In the genomic region with DNA sequence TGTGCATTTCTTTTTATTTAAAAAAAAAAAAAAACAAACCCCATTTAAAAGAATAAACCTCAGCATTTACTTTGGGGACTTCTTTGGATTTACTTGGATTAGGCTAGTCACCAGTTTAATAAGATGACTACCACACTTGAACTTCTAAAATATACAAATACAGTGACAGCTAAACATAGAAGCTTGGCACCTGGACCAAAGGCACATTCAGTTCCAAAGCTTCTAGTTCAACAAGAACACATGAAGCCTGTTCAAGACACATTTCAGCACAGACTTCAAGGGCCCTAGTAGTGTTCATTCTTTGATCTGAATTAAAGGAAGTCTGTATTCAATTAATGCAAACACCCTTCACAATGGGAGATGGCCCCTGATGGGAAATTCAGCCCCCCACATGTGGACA, we compare ENCODE assay signal across 18 cellular contexts. TPM values are rescaled to one million over a fixed set of nuclear protein-coding genes. Genes with fewer than 3 reads are reported as not detected.
DNase-seq lines count a peak whose midpoint lies in the region; TF ChIP-seq lines count a peak whose summit lies in the region.
"Had no signal": no experiment of that assay in that cellular context is flagged by ENCODE, and none has a peak within 500 bp of the region (broad histone marks: within the 10 kb centered on the region; RNA-seq: fewer than 3 reads in every experiment).

No MANE protein-coding gene starts in this region.

- H3K4me1 ChIP-seq in esophagus muscularis mucosa = peaks cover 21 to 40% (median 28%) of the 10 kb centered on the region in 4 donors
- H3K4me1 ChIP-seq in right atrium auricular region = peaks cover 0 to 17% of the 10 kb centered on the region in 2 donors
- peaks cover 13 to 18% (median 17%) of the 10 kb centered on the region in 3 donors for H3K4me1 ChIP-seq in skeletal muscle tissue (ENCODE audit: control insufficient read depth in 3 of 3, insufficient read depth in 3 of 3, low read length in 3 of 3)
- H3K4me1 ChIP-seq: BLaER1 treated with 17β-estradiol and CSF1 and Interleukin-3, amounts not matched to agents 10 nM and 100 nM had no signal

- peak overlapping the region in 2 of 3 donors; percentile 65 to 79 for H3K9ac ChIP-seq in skeletal muscle tissue (ENCODE audit: low read depth in 1 of 3, low read length in 3 of 3)
- H3K9ac ChIP-seq: BLaER1 treated with 17β-estradiol and CSF1 and Interleukin-3, amounts not matched to agents 10 nM and 100 nM had no signal

- H3K36me3 ChIP-seq in esophagus muscularis mucosa (peaks cover 48 to 97% (median 84%) of the 10 kb centered on the region in 4 donors), right atrium auricular region (peaks cover 78% of the 10 kb centered on the region), skeletal muscle tissue (ENCODE audit: control insufficient read depth in 3 of 3, insufficient read depth in 3 of 3, low read length in 3 of 3) (peaks cover 46 to 55% (median 50%) of the 10 kb centered on the region in 3 donors)

- H3K27me3 ChIP-seq in esophagus muscularis mucosa = no peaks in the 10 kb centered on the region
- H3K27me3 ChIP-seq in right atrium auricular region = no peaks in the 10 kb centered on the region
- no peaks in the 10 kb centered on the region for H3K27me3 ChIP-seq in skeletal muscle tissue (ENCODE audit: control insufficient read depth in 3 of 3, insufficient read depth in 3 of 3, low read length in 3 of 3)
- H3K27me3 ChIP-seq: BLaER1 treated with 17β-estradiol and CSF1 and Interleukin-3, amounts not matched to agents 10 nM and 100 nM; MG63 had no signal

- TF ChIP-seq CTCF in esophagus muscularis mucosa (IDR thresholded peaks at IDR 0.05) = no peak
- TF ChIP-seq CTCF in right atrium auricular region (IDR thresholded peaks at IDR 0.05) = no peak
- no peak for TF ChIP-seq CTCF in coronary artery (IDR thresholded peaks at IDR 0.05)

- intact Hi-C loops in esophagus muscularis mucosa (cut with DNase I) = no loop called here

- TF ChIP-seq POLR2A in esophagus muscularis mucosa (IDR thresholded peaks at IDR 0.05; ENCODE audit: low read depth) = no peak

- TF ChIP-seq EP300 in esophagus muscularis mucosa (IDR thresholded peaks at IDR 0.05) = peak; percentile 70

- no peaks in the 10 kb centered on the region for H3K9me3 ChIP-seq in esophagus muscularis mucosa
- no peaks in the 10 kb centered on the region for H3K9me3 ChIP-seq in right atrium auricular region
- no peaks in the 10 kb centered on the region for H3K9me3 ChIP-seq in skeletal muscle tissue (ENCODE audit: control insufficient read depth in 3 of 3, low read length in 3 of 3)
- H3K9me3 ChIP-seq: BLaER1 treated with 17β-estradiol and CSF1 and Interleukin-3, amounts not matched to agents 10 nM and 100 nM; MG63 had no signal

- DNase-seq in HCEC 1CT = peak; percentile 9
- no peak for DNase-seq in esophagus muscularis mucosa (ENCODE audit: extremely low spot score)
- no peak for DNase-seq in right atrium auricular region (ENCODE audit: low spot score)
- DNase-seq in NCI-H1048 (lab: John Stamatoyannopoulos, UW) = no peak
- DNase-seq in NCI-H345 (lab: John Stamatoyannopoulos, UW) = no peak
- no peak for DNase-seq in coronary artery (ENCODE audit: low spot score)
- no peak for DNase-seq in occipital lobe (lab: John Stamatoyannopoulos, UW)
- DNase-seq: 8988T, DMS153, EL, MG63, NCI-H1105, NCI-H187, NCI-H446 treated with DMSO at 0.1 percent for 48 hours, NCI-H82, SHP77 had no signal

- H3K27ac ChIP-seq in esophagus muscularis mucosa (replicated peaks in 1 of 4) = peak overlapping the region; percentile 84 to 87 (median 84)
- peak overlapping the region; percentile 77 to 90 for H3K27ac ChIP-seq in right atrium auricular region
- H3K27ac ChIP-seq in skeletal muscle tissue (ENCODE audit: low read depth, low read length) = peak overlapping the region; percentile 71
- no peak overlapping the region for H3K27ac ChIP-seq in coronary artery
- H3K27ac ChIP-seq: BLaER1 treated with 17β-estradiol and CSF1 and Interleukin-3, amounts not matched to agents 10 nM and 100 nM had no signal

- H3K4me3 ChIP-seq in esophagus muscularis mucosa (peak overlapping the region in 2 of 4 donors; percentile 20), right atrium auricular region (no peak overlapping the region), skeletal muscle tissue (ENCODE audit: low read length in 3 of 3) (peak overlapping the region in 1 of 3 donors; percentile 6), coronary artery (no peak overlapping the region)
- H3K4me3 ChIP-seq: BLaER1 treated with 17β-estradiol and CSF1 and Interleukin-3, amounts not matched to agents 10 nM and 100 nM; MG63 had no signal

RNA-seq across cellular contexts. Expression of a gene that starts 11.6 kb away (rescaled TPM):
- 10 to 100 TPM; 43.2 to 97.2 (median 77.6) TPM for total RNA-seq in esophagus muscularis mucosa
- total RNA-seq in right atrium auricular region = 10 to 100 TPM; 50.0 to 65.6 TPM
- 13.0 TPM for total RNA-seq in skeletal muscle tissue
- 38.7 TPM for total RNA-seq in occipital lobe

RNA-seq across cellular contexts. Expression of a gene that starts 18.9 kb away (rescaled TPM):
- not detected for total RNA-seq in esophagus muscularis mucosa
- not detected for total RNA-seq in right atrium auricular region
- not detected for total RNA-seq in skeletal muscle tissue
- total RNA-seq in occipital lobe = not detected

RNA-seq across cellular contexts. Expression of a gene that starts 25.9 kb away (rescaled TPM):
- total RNA-seq in esophagus muscularis mucosa (1 to 10 TPM in 1 of 4 donors, not detected in 3; 1.7 TPM), right atrium auricular region (not detected), skeletal muscle tissue (not detected), occipital lobe (not detected)

RNA-seq across cellular contexts. Expression of a gene that starts 33.0 kb away (rescaled TPM):
- total RNA-seq in esophagus muscularis mucosa (100 to 1,000 TPM in 2 of 4 donors, 10 to 100 TPM in 2; 81.8 to 111 (median 98.8) TPM), right atrium auricular region (10 to 100 TPM; 37.4 to 39.4 TPM), skeletal muscle tissue (25.1 TPM), occipital lobe (70.2 TPM)

RNA-seq across cellular contexts. Expression of a gene that starts 33.2 kb away (rescaled TPM):
- total RNA-seq in esophagus muscularis mucosa (10 to 100 TPM; 21.0 to 48.2 (median 41.1) TPM), right atrium auricular region (10 to 100 TPM; 26.1 to 29.7 TPM), skeletal muscle tissue (11.0 TPM), occipital lobe (13.9 TPM)

Comparison
In these comparisons a context has a peak if more than half of its experiments do, and no peak if none do; other contexts are left out.
1. H3K27ac ChIP-seq: peak in esophagus muscularis mucosa (4 of 4), right atrium auricular region (2 of 2) and skeletal muscle tissue (single experiment); none in coronary artery (0 of 2).